7 cellular contexts compared by ENCODE assay signal in the genomic region with DNA sequence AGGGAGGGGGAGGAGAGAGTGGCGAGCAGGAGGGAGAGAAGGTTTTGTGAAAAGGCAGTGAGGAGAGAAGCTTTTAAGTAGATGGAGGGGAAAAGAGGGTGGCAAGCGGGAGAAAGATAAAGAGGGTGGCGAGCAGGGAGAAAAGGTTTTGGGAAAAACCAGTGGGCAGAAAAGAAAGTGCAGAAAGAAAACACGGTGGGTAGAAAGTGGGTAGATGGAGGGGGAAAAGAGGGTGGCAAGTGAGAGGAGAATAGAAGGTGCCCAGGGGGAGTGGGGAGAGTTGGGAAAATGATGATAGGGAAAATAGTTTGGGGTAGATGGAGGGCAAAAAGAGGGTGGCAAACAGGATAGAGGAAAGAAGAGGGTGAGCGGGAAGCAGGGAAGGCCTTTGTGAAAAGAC.
DNase-seq lines count a peak whose midpoint lies in the region; ATAC-seq lines count a peak whose summit lies in the region.
"Not testable (repeated sequence)": the region's sequence is repeated elsewhere in the genome, so short reads cannot be mapped to it uniquely, and the experiment has no call there.

No MANE protein-coding gene starts in this region.

- not testable (repeated sequence) for H3K9me3 Mint-ChIP-seq in CD4-positive, alpha-beta memory T cell; T-cell; activated T-cell treated with anti-CD3 and anti-CD28 coated beads, Interleukin-2, amount 50 U/mL, for 24 hours; activated naive CD8-positive, alpha-beta T cell treated with anti-CD3 and anti-CD28 coated beads for 36 hours; naive thymus-derived CD4-positive, alpha-beta T cell

- not testable (repeated sequence) for H3K27me3 ChIP-seq in CD4-positive, alpha-beta memory T cell (ENCODE audit: insufficient read depth, low read length); effector memory CD4-positive, alpha-beta T cell (replicated peaks; ENCODE audit: control insufficient read depth, insufficient read depth, low read length, poor library complexity, severe bottlenecking); naive thymus-derived CD4-positive, alpha-beta T cell (ENCODE audit: control insufficient read depth in 2 of 2, insufficient read depth in 2 of 2, low read length in 2 of 2)

- H3K36me3 Mint-ChIP-seq in CD4-positive, alpha-beta memory T cell; T-cell; activated T-cell treated with anti-CD3 and anti-CD28 coated beads, Interleukin-2, amount 50 U/mL, for 24 hours (ENCODE audit: low read depth); activated naive CD8-positive, alpha-beta T cell treated with anti-CD3 and anti-CD28 coated beads for 36 hours; naive thymus-derived CD4-positive, alpha-beta T cell: not testable (repeated sequence)

- H3K27me3 Mint-ChIP-seq in CD4-positive, alpha-beta memory T cell; T-cell; activated T-cell treated with anti-CD3 and anti-CD28 coated beads, Interleukin-2, amount 50 U/mL, for 24 hours; activated naive CD8-positive, alpha-beta T cell treated with anti-CD3 and anti-CD28 coated beads for 36 hours; naive thymus-derived CD4-positive, alpha-beta T cell: not testable (repeated sequence)

- CTCF ChIA-PET in CD4-positive, alpha-beta memory T cell (lab: Charles Lee; ENCODE audit: partially characterized antibody); T-cell (lab: Charles Lee); naive thymus-derived CD4-positive, alpha-beta T cell (lab: Charles Lee): not testable (repeated sequence)

- POLR2A ChIA-PET in CD4-positive, alpha-beta memory T cell (lab: Charles Lee; ENCODE audit: partially characterized antibody); T-cell (lab: Charles Lee); naive thymus-derived CD4-positive, alpha-beta T cell (lab: Charles Lee): not testable (repeated sequence)

- H3K36me3 ChIP-seq in CD4-positive, alpha-beta memory T cell (ENCODE audit: insufficient read depth, low read length); effector memory CD4-positive, alpha-beta T cell (ENCODE audit: control insufficient read depth, insufficient read depth, low read length); naive thymus-derived CD4-positive, alpha-beta T cell (ENCODE audit: control insufficient read depth in 2 of 3, insufficient read depth in 3 of 3, low read length in 3 of 3): not testable (repeated sequence)

- H3K4me3 ChIP-seq in CD4-positive, alpha-beta memory T cell (ENCODE audit: low read length in 2 of 2); effector memory CD4-positive, alpha-beta T cell (ENCODE audit: insufficient read depth, low read depth, low read length, poor library complexity, severe bottlenecking); naive thymus-derived CD4-positive, alpha-beta T cell (ENCODE audit: low read length): not testable (repeated sequence)

- peaks cover 50% of the 10 kb centered on the region for H3K4me1 ChIP-seq in CD4-positive, alpha-beta memory T cell (ENCODE audit: insufficient read depth, low read length)
- H3K4me1 ChIP-seq in effector memory CD4-positive, alpha-beta T cell (ENCODE audit: control insufficient read depth, insufficient read depth, low read length, poor library complexity, severe bottlenecking), result peaks cover 24% of the 10 kb centered on the region
- H3K4me1 ChIP-seq in naive thymus-derived CD4-positive, alpha-beta T cell (ENCODE audit: control insufficient read depth in 2 of 2, insufficient read depth in 2 of 2, low read length in 2 of 2), result peaks cover 0 to 24% of the 10 kb centered on the region in 2 donors

- H3K4me1 Mint-ChIP-seq in CD4-positive, alpha-beta memory T cell, result peaks cover 15 to 55% (median 40%) of the 10 kb centered on the region in 4 donors
- H3K4me1 Mint-ChIP-seq in T-cell, result peaks cover 41 to 59% (median 45%) of the 10 kb centered on the region in 3 donors
- H3K4me1 Mint-ChIP-seq in activated T-cell treated with anti-CD3 and anti-CD28 coated beads, Interleukin-2, amount 50 U/mL, for 24 hours (ENCODE audit: low read depth), result peaks cover 46% of the 10 kb centered on the region
- H3K4me1 Mint-ChIP-seq in activated naive CD8-positive, alpha-beta T cell treated with anti-CD3 and anti-CD28 coated beads for 36 hours, result peaks cover 35% of the 10 kb centered on the region
- peaks cover 13 to 59% (median 39%) of the 10 kb centered on the region in 7 donors for H3K4me1 Mint-ChIP-seq in naive thymus-derived CD4-positive, alpha-beta T cell

- H3K4me3 Mint-ChIP-seq in CD4-positive, alpha-beta memory T cell, result peak overlapping the region in 2 of 8 donors; percentile 20 to 35
- H3K4me3 Mint-ChIP-seq in T-cell, result peak overlapping the region in 1 of 3 donors; percentile 76
- H3K4me3 Mint-ChIP-seq in activated T-cell treated with anti-CD3 and anti-CD28 coated beads, Interleukin-2, amount 50 U/mL, for 24 hours, result not testable (repeated sequence)
- peak overlapping the region; percentile 15 for H3K4me3 Mint-ChIP-seq in activated naive CD8-positive, alpha-beta T cell treated with anti-CD3 and anti-CD28 coated beads for 36 hours
- H3K4me3 Mint-ChIP-seq in naive thymus-derived CD4-positive, alpha-beta T cell, result peak overlapping the region in 4 of 10 donors; percentile 19 to 76 (median 30)

- H3K27ac Mint-ChIP-seq in CD4-positive, alpha-beta memory T cell, result peak overlapping the region in 6 of 7 donors; percentile 36 to 95 (median 72)
- H3K27ac Mint-ChIP-seq in T-cell, result peak overlapping the region; percentile 79 to 81
- not testable (repeated sequence) for H3K27ac Mint-ChIP-seq in activated T-cell treated with anti-CD3 and anti-CD28 coated beads, Interleukin-2, amount 50 U/mL, for 24 hours
- H3K27ac Mint-ChIP-seq in activated naive CD8-positive, alpha-beta T cell treated with anti-CD3 and anti-CD28 coated beads for 36 hours, result peak overlapping the region; percentile 56
- peak overlapping the region in 8 of 9 donors; percentile 23 to 98 (median 81) for H3K27ac Mint-ChIP-seq in naive thymus-derived CD4-positive, alpha-beta T cell

- intact Hi-C loops in CD4-positive, alpha-beta memory T cell (cut with micrococcal nuclease); naive thymus-derived CD4-positive, alpha-beta T cell (cut with micrococcal nuclease): not testable (repeated sequence)

- DNase-seq in CD4-positive, alpha-beta memory T cell; T-cell; activated naive CD8-positive, alpha-beta T cell treated with anti-CD3 and anti-CD28 coated beads for 36 hours; effector memory CD4-positive, alpha-beta T cell; naive thymus-derived CD4-positive, alpha-beta T cell: not testable (repeated sequence)
- peak; percentile 20 for DNase-seq in activated T-cell treated with anti-CD3 and anti-CD28 coated beads, Interleukin-2, amount 50 U/mL, for 24 hours
- peak; percentile 29 for DNase-seq in ureter (ENCODE audit: low spot score)

- H3K27ac ChIP-seq in CD4-positive, alpha-beta memory T cell (ENCODE audit: low read depth, low read length), result not testable (repeated sequence)
- peak overlapping the region; percentile 39 for H3K27ac ChIP-seq in effector memory CD4-positive, alpha-beta T cell (ENCODE audit: insufficient read depth, low read length, poor library complexity, severe bottlenecking)
- H3K27ac ChIP-seq in naive thymus-derived CD4-positive, alpha-beta T cell (ENCODE audit: low read depth, low read length), result peak overlapping the region; percentile 6

- not testable (repeated sequence) for ATAC-seq in T-cell (replicated peaks in 1 of 4); naive thymus-derived CD4-positive, alpha-beta T cell

- H3K9me3 ChIP-seq in CD4-positive, alpha-beta memory T cell (ENCODE audit: control insufficient read depth in 1 of 2, low read length in 2 of 2); effector memory CD4-positive, alpha-beta T cell (ENCODE audit: control insufficient read depth, low read length); naive thymus-derived CD4-positive, alpha-beta T cell (ENCODE audit: control insufficient read depth in 2 of 3, low read length in 3 of 3): not testable (repeated sequence)
